Comparison of ENCODE assay signal across 10 cellular contexts in genomic region chr7:102689436-102690282, GRCh38. TPM values are rescaled to one million over a fixed set of nuclear protein-coding genes. Genes with fewer than 3 reads are reported as not detected.
DNase-seq lines count a peak whose midpoint lies in the region; ATAC-seq, FAIRE-seq and TF ChIP-seq lines count a peak whose summit lies in the region.
"Not testable (repeated sequence)": the region's sequence is repeated elsewhere in the genome, so short reads cannot be mapped to it uniquely, and the experiment has no call there.
"Had no signal": no experiment of that assay in that cellular context is flagged by ENCODE, and none has a peak within 500 bp of the region (broad histone marks: within the 10 kb centered on the region; RNA-seq: fewer than 3 reads in every experiment).

No MANE protein-coding gene starts in this region.

- H3K4me1 Mint-ChIP-seq in activated B cell treated with CpG ODN at 0.5 μM for 24 hours, result not testable (repeated sequence)

- POLR2A ChIA-PET in AG04449 (lab: Yijun Ruan, JAX); activated B cell treated with CpG ODN at 0.5 μM for 24 hours (lab: Charles Lee): not testable (repeated sequence)

- not testable (repeated sequence) for H3K36me3 ChIP-seq in pancreas

- not testable (repeated sequence) for H3K27ac Mint-ChIP-seq in activated B cell treated with CpG ODN at 0.5 μM for 24 hours

- peak; percentile 81 for ATAC-seq in GM18868 (IDR thresholded peaks at IDR 0.05; ENCODE audit: unreplicated experiment)
- peak; percentile 67 for ATAC-seq in GM21526 (IDR thresholded peaks at IDR 0.05; ENCODE audit: low FRiP score, unreplicated experiment)
- peak; percentile 63 for ATAC-seq in HG02884 (IDR thresholded peaks at IDR 0.05; ENCODE audit: unreplicated experiment)
- ATAC-seq in HG03442 (IDR thresholded peaks at IDR 0.05; ENCODE audit: unreplicated experiment), result peak; percentile 54
- peak; percentile 70 for ATAC-seq in activated B cell treated with CpG ODN at 0.5 μM for 24 hours (ENCODE audit: low read depth)
- peak; percentile 66 for ATAC-seq in esophagus mucosa
- peak; percentile 25 to 48 (median 38) for ATAC-seq in pancreas

- not testable (repeated sequence) for DNase-seq in AG04449 (ENCODE audit: low read depth, low spot score); activated B cell treated with CpG ODN at 0.5 μM for 24 hours
- peak in 2 of 6 donors; percentile 30 to 64 for DNase-seq in pancreas

- H3K4me3 ChIP-seq in AG04449 (ENCODE audit: low read depth, low read length), result peak overlapping the region; percentile 12; the same call in 1 of the 2 replicates
- H3K4me3 ChIP-seq in pancreas, result not testable (repeated sequence)

- intact Hi-C loops in activated B cell treated with CpG ODN at 0.5 μM for 24 hours (cut with micrococcal nuclease); pancreas (cut with DNase I): not testable (repeated sequence)

- H3K4me3 Mint-ChIP-seq in activated B cell treated with CpG ODN at 0.5 μM for 24 hours, result not testable (repeated sequence)

- WGBS in pancreas, 2 donors, result 10 to 26% methylated on average over 7 to 12 of the region's 74 CpGs

- H3K27ac ChIP-seq in pancreas, result not testable (repeated sequence)

- CTCF ChIA-PET in AG04449 (lab: Yijun Ruan, JAX); activated B cell treated with CpG ODN at 0.5 μM for 24 hours (lab: Charles Lee): not testable (repeated sequence)

- not testable (repeated sequence) for H3K4me1 ChIP-seq in pancreas

- not testable (repeated sequence) for H3K36me3 Mint-ChIP-seq in activated B cell treated with CpG ODN at 0.5 μM for 24 hours (ENCODE audit: low read depth)

- not testable (repeated sequence) for TF ChIP-seq CTCF in AG04449 (IDR thresholded peaks at IDR 0.05; ENCODE audit: insufficient read depth, low read length, missing control alignments); activated B cell treated with CpG ODN at 0.5 μM for 24 hours (IDR thresholded peaks at IDR 0.05); pancreas (IDR thresholded peaks at IDR 0.05)

- not testable (repeated sequence) for H3K27me3 Mint-ChIP-seq in activated B cell treated with CpG ODN at 0.5 μM for 24 hours

- FAIRE-seq in pancreas (lab: Jason Lieb, UNC), result not testable (repeated sequence)

- not testable (repeated sequence) for H3K9me3 Mint-ChIP-seq in activated B cell treated with CpG ODN at 0.5 μM for 24 hours

- H3K9me3 ChIP-seq in pancreas, result not testable (repeated sequence)

- not testable (repeated sequence) for H3K27me3 ChIP-seq in pancreas

RNA-seq across cellular contexts. Expression of gene POLR2J2, which starts 18.2 kb away (rescaled TPM):
- total RNA-seq in activated B cell treated with CpG ODN at 0.5 μM for 24 hours, result 29.2 and 35.2 TPM in 2 replicates
- total RNA-seq in esophagus mucosa, result 3.3 TPM
- total RNA-seq in pancreas, result 1 to 10 TPM; 1.4 to 9.7 (median 3.7) TPM
- 1 to 10 TPM; 5.1 to 6.1 TPM for polyA plus RNA-seq in pancreas

RNA-seq across cellular contexts. Expression of gene SPDYE2B, which starts 39.5 kb away (rescaled TPM):
- total RNA-seq in activated B cell treated with CpG ODN at 0.5 μM for 24 hours, result not detected in 2 replicates
- total RNA-seq in esophagus mucosa, result not detected
- total RNA-seq in pancreas, result not detected
- not detected for polyA plus RNA-seq in pancreas
- total RNA-seq: activated T-helper 2 cell treated with anti-CD3 and anti-CD28 coated beads, Interferon-gamma antibody, Interleukin-2, Interleukin-4, amounts not matched to agents 10 μg/mL and 5 μg/mL and 100 μg/mL, durations not matched to agents 14 hours and 24 hours and 36 hours; lung microvascular endothelial cell had no signal

RNA-seq across cellular contexts. Expression of gene UPK3BL1, which starts 47.1 kb away (rescaled TPM):
- total RNA-seq in activated B cell treated with CpG ODN at 0.5 μM for 24 hours, result 47.4 and 58.8 TPM in 2 replicates
- 304 TPM for total RNA-seq in esophagus mucosa
- total RNA-seq in pancreas, result 10 to 100 TPM in 2 of 6 donors, 1 to 10 TPM in 4; 2.9 to 11.8 (median 5.5) TPM
- polyA plus RNA-seq in pancreas, result 100 to 1,000 TPM in 1 of 2 donors, 10 to 100 TPM in 1; 72.2 to 168 TPM

RNA-seq across cellular contexts. Expression of gene FAM185A, which starts 59.1 kb away (rescaled TPM):
- total RNA-seq in activated B cell treated with CpG ODN at 0.5 μM for 24 hours, result 5.8 and 6.7 TPM in 2 replicates
- 7.5 TPM for total RNA-seq in esophagus mucosa
- 1 to 10 TPM; 3.8 to 7.4 (median 5.0) TPM for total RNA-seq in pancreas
- 1 to 10 TPM; 3.2 to 3.5 TPM for polyA plus RNA-seq in pancreas
